In genomic region chr14:38011156-38011555, GRCh38 we compare ENCODE assay signal across 7 cellular contexts.
DNase-seq lines count a peak whose midpoint lies in the region; ATAC-seq and TF ChIP-seq lines count a peak whose summit lies in the region.
"Not testable (repeated sequence)": the region's sequence is repeated elsewhere in the genome, so short reads cannot be mapped to it uniquely, and the experiment has no call there.

No MANE protein-coding gene starts in this region.

- not testable (repeated sequence) for H2BK20ac ChIP-seq in IMR-90 (ENCODE audit: low read depth, low read length)

- H4K8ac ChIP-seq in IMR-90 (ENCODE audit: low read depth in 2 of 2, low read length in 2 of 2), result not testable (repeated sequence)

- not testable (repeated sequence) for H3K18ac ChIP-seq in IMR-90 (ENCODE audit: low read depth, low read length)

- not testable (repeated sequence) for H4K91ac ChIP-seq in IMR-90 (ENCODE audit: insufficient read depth, low read depth, low read length)

- in situ Hi-C loops in GM23248 (cut with MboI); IMR-90 (cut with MboI; ENCODE audit: low sequenced_read_pairs): not testable (repeated sequence)

- H3K9me2 ChIP-seq in GM23248 (ENCODE audit: insufficient read depth), result not testable (repeated sequence)

- H3K9me1 ChIP-seq in IMR-90 (ENCODE audit: insufficient read depth, low read length), result not testable (repeated sequence)

- H3K4ac ChIP-seq in IMR-90 (ENCODE audit: low read depth, low read length), result not testable (repeated sequence)

- CTCF ChIA-PET in BJ (lab: Yijun Ruan, JAX); IMR-90 (lab: Yijun Ruan, JAX): not testable (repeated sequence)

- H3K27ac ChIP-seq in GM23248; IMR-90 (ENCODE audit: insufficient read depth, low read length); WERI-Rb-1: not testable (repeated sequence)

- BruUV-seq in IMR-90 (replicated peaks; lab: Mats Ljungman, UMichigan), result not testable (repeated sequence)

- not testable (repeated sequence) for H3K4me1 ChIP-seq in GM23248 (ENCODE audit: insufficient read depth); IMR-90 (ENCODE audit: control insufficient read depth, insufficient read depth, low read length)

- not testable (repeated sequence) for H2BK15ac ChIP-seq in IMR-90 (ENCODE audit: low read depth, low read length)

- not testable (repeated sequence) for H2BK5ac ChIP-seq in IMR-90 (ENCODE audit: low read depth, low read length, poor library complexity, severe bottlenecking)

- not testable (repeated sequence) for H2AFZ ChIP-seq in GM23248
- H2AFZ ChIP-seq in IMR-90 (replicated peaks; ENCODE audit: low read length, poor library complexity), result peak overlapping the region; percentile 67

- WGBS in GM23248 (ENCODE audit: low coverage in 1 of 2, low lambda C conversion rate in 2 of 2, missing lambda C conversion rate in 2 of 2), 2 experiments, result 20 to 31% methylated on average over 2 of the region's 2 CpGs
- no CpG with 5 or more reads among the region's 2 CpGs for WGBS in IMR-90 (ENCODE audit: extremely low coverage in 2 of 2, insufficient read length in 1 of 2), 2 experiments

- not testable (repeated sequence) for H3K4me2 ChIP-seq in GM23248 (ENCODE audit: unreplicated experiment); IMR-90 (ENCODE audit: low read depth, low read length)

- not testable (repeated sequence) for H3K23ac ChIP-seq in IMR-90 (ENCODE audit: low read depth, low read length)

- TF ChIP-seq POLR2A in IMR-90 (IDR thresholded peaks at IDR 0.05; ENCODE audit: low read depth, low read length), result not testable (repeated sequence)

- not testable (repeated sequence) for TF ChIP-seq CTCF in BJ (IDR thresholded peaks at IDR 0.05; ENCODE audit: insufficient read depth, low read depth, low read length); IMR-90 (conservative IDR thresholded peaks at IDR 0.05; ENCODE audit: low read depth, low read length); WERI-Rb-1 (IDR thresholded peaks at IDR 0.05; ENCODE audit: low read depth, low read length); epithelial cell of esophagus (IDR thresholded peaks at IDR 0.05; ENCODE audit: insufficient read depth, low read depth, low read length, missing control alignments); fibroblast of pulmonary artery (IDR thresholded peaks at IDR 0.05; ENCODE audit: low read length, missing control alignments)

- H3K56ac ChIP-seq in IMR-90 (ENCODE audit: extremely low read depth, insufficient read depth, low read length), result not testable (repeated sequence)

- H3K27me3 ChIP-seq in BJ (ENCODE audit: control insufficient read depth, insufficient read depth, low read length); GM23248 (replicated peaks; ENCODE audit: insufficient read depth); IMR-90 (ENCODE audit: control insufficient read depth, insufficient read depth, low read length); WERI-Rb-1 (ENCODE audit: insufficient read depth, low read depth, severe bottlenecking): not testable (repeated sequence)

- H2AK9ac ChIP-seq in IMR-90 (replicated peaks; ENCODE audit: low read depth, low read length, poor library complexity), result not testable (repeated sequence)

- not testable (repeated sequence) for H3K36me3 ChIP-seq in BJ (ENCODE audit: control insufficient read depth, insufficient read depth, low read length); GM23248 (ENCODE audit: low read depth); IMR-90 (ENCODE audit: control insufficient read depth, insufficient read depth, low read length); WERI-Rb-1

- H2BK120ac ChIP-seq in IMR-90 (ENCODE audit: low read depth, low read length), result not testable (repeated sequence)

- intact Hi-C loops in IMR-90 (cut with micrococcal nuclease), result not testable (repeated sequence)

- not testable (repeated sequence) for H3K14ac ChIP-seq in IMR-90 (replicated peaks; ENCODE audit: low read depth, low read length)

- H4K20me1 ChIP-seq in GM23248 (ENCODE audit: insufficient read depth); IMR-90 (ENCODE audit: insufficient read depth, low read length): not testable (repeated sequence)

- dilution Hi-C loops in IMR-90 (cut with HindIII; ENCODE audit: low sequenced_read_pairs, unreplicated experiment), result not testable (repeated sequence)

- H3K79me2 ChIP-seq in GM23248 (ENCODE audit: insufficient read depth), result not testable (repeated sequence)

- TF ChIP-seq RAD21 in IMR-90 (IDR thresholded peaks at IDR 0.05; ENCODE audit: low read length), result not testable (repeated sequence)

- H3K9me3 ChIP-seq in GM23248 (ENCODE audit: low read depth); IMR-90 (ENCODE audit: control insufficient read depth, insufficient read depth, low read length): not testable (repeated sequence)
- peaks cover 12% of the 10 kb centered on the region for H3K9me3 ChIP-seq in WERI-Rb-1 (ENCODE audit: severe bottlenecking)

- not testable (repeated sequence) for H3K4me3 ChIP-seq in BJ (ENCODE audit: low read depth, low read length); GM23248; IMR-90 (ENCODE audit: insufficient read depth, low read depth, low read length); WERI-Rb-1 (ENCODE audit: low read depth, low read length); epithelial cell of esophagus (ENCODE audit: low read length); fibroblast of pulmonary artery (replicated peaks; ENCODE audit: low read depth, low read length)

- ATAC-seq in IMR-90 (ENCODE audit: low read depth), result not testable (repeated sequence)

- POLR2A ChIA-PET in BJ (lab: Charles Lee), result not testable (repeated sequence)
- POLR2A ChIA-PET in IMR-90 (lab: Charles Lee; ENCODE audit: unreplicated experiment), result interaction anchor here (0.7 kb wide), 1 partner anchor 9 kb away, joined by 3 read pairs; no protein-coding TSS in a partner anchor

- H2AK5ac ChIP-seq in IMR-90 (ENCODE audit: low read depth, low read length), result not testable (repeated sequence)

- DNase-seq in BJ (ENCODE audit: low read depth) (peak; percentile 18), GM23248 (peak; percentile 32), IMR-90 (peak; percentile 49), WERI-Rb-1 (peak; percentile 29), epithelial cell of esophagus (ENCODE audit: low read depth) (peak; percentile 10), fibroblast of pulmonary artery (ENCODE audit: low read depth) (peak; percentile 1), kidney tubule cell (ENCODE audit: low spot score) (peak; percentile 67)

- not testable (repeated sequence) for H4K5ac ChIP-seq in IMR-90 (ENCODE audit: low read depth, low read length)

- H3K9ac ChIP-seq in GM23248; IMR-90 (ENCODE audit: low read depth, low read length): not testable (repeated sequence)

- not testable (repeated sequence) for H3F3A ChIP-seq in GM23248 (ENCODE audit: insufficient read depth)

- H3K79me1 ChIP-seq in IMR-90 (ENCODE audit: low read depth in 1 of 2, low read length in 2 of 2), result not testable (repeated sequence)

Comparison
In these comparisons a context has a peak if more than half of its experiments do, and no peak if none do; other contexts are left out.
1. DNase-seq: peak in every context shown above with its lines; median percentile 67 in kidney tubule cell; 49 in IMR-90; 32 in GM23248; 29 in WERI-Rb-1; 18 in BJ; 10 in epithelial cell of esophagus; 1 in fibroblast of pulmonary artery.